Comparison of ENCODE assay signal across 8 cellular contexts in the genomic region with DNA sequence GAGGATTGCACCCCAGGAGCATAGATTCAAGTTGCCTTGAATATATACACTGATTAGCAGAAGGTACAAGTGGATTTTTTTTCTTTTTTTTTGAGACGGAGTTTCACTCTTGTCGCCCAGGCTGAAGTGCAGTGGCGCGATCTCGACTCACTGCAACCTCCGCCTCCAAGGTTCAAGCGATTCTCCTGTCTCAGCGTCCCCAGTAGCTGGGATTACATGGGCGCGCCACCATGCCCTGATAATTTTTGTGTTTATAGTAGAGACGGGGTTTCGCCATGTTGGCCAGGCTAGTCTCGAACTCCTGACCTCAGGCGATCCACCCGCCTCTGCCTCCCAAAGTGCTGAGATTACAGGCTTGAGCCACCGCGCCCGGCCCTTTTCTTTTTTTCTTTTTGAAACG. TPM values are rescaled to one million over a fixed set of nuclear protein-coding genes. Genes with fewer than 3 reads are reported as not detected.
A peak's percentile ranks its signal among the peaks of the same experiment; 100 is the strongest.
DNase-seq lines count a peak whose midpoint lies in the region; TF ChIP-seq lines count a peak whose summit lies in the region.
"Not testable (repeated sequence)": the region's sequence is repeated elsewhere in the genome, so short reads cannot be mapped to it uniquely, and the experiment has no call there.

No MANE protein-coding gene starts in this region.

- WGBS in HUES64: 92% methylated on average over 19 of the region's 19 CpGs
- 80% methylated on average over 19 of the region's 19 CpGs for WGBS in suprapubic skin

- peaks cover 15% of the 10 kb centered on the region for H3K36me3 ChIP-seq in BLaER1
- peaks cover 15% of the 10 kb centered on the region for H3K36me3 ChIP-seq in HUES64 (ENCODE audit: insufficient read depth, low read length)
- H3K36me3 ChIP-seq in neutrophil, suprapubic skin: not testable (repeated sequence)

- TF ChIP-seq POLR2A in suprapubic skin (IDR thresholded peaks at IDR 0.05): not testable (repeated sequence)

- H3K4me3 ChIP-seq in BLaER1 (peak overlapping the region; percentile 96), HUES64 (ENCODE audit: low read length) (peak overlapping the region; percentile 98), astrocyte of the cerebellum (ENCODE audit: low read depth, low read length) (peak overlapping the region; percentile 81), epithelial cell of proximal tubule (ENCODE audit: low read depth, low read length) (peak overlapping the region; percentile 97), neutrophil (ENCODE audit: low read depth in 1 of 2, low read length in 1 of 2) (peak overlapping the region; percentile 87 to 90), suprapubic skin (peak overlapping the region; percentile 94)

- in situ Hi-C loops in astrocyte of the cerebellum (cut with HindIII; ENCODE audit: low sequenced_read_pairs): not testable (repeated sequence)

- H3K9ac ChIP-seq in BLaER1 (peak overlapping the region; percentile 95), HUES64 (ENCODE audit: low read depth, low read length) (peak overlapping the region; percentile 93)

- DNase-seq in astrocyte of the cerebellum (ENCODE audit: low read depth); epithelial cell of proximal tubule (ENCODE audit: low read depth); suprapubic skin (ENCODE audit: low spot score in 2 of 2): not testable (repeated sequence)

- not testable (repeated sequence) for TF ChIP-seq EP300 in suprapubic skin (IDR thresholded peaks at IDR 0.05)

- peak overlapping the region; percentile 90 for H3K27ac ChIP-seq in BLaER1
- H3K27ac ChIP-seq in HUES64 (ENCODE audit: low read depth, low read length): peak overlapping the region; percentile 95
- H3K27ac ChIP-seq in VCaP: peak overlapping the region; percentile 95
- H3K27ac ChIP-seq in layer of hippocampus (ENCODE audit: low read depth, low read length): peak overlapping the region; percentile 93
- peak overlapping the region; percentile 88 for H3K27ac ChIP-seq in neutrophil
- H3K27ac ChIP-seq in suprapubic skin: peak overlapping the region; percentile 86

- peak overlapping the region; percentile 90 for H3K4me2 ChIP-seq in BLaER1

- not testable (repeated sequence) for H3K27me3 ChIP-seq in BLaER1; HUES64 (ENCODE audit: insufficient read depth, low read length); layer of hippocampus (ENCODE audit: control insufficient read depth, insufficient read depth, low read length); neutrophil; suprapubic skin

- H3K4me1 ChIP-seq in BLaER1 (peaks cover 20% of the 10 kb centered on the region), neutrophil (ENCODE audit: control insufficient read depth in 1 of 2, insufficient read depth in 1 of 2, low read depth in 1 of 2, low read length in 1 of 2) (peaks cover 13 to 16% of the 10 kb centered on the region in 2 experiments), suprapubic skin (peaks cover 29% of the 10 kb centered on the region)
- H3K4me1 ChIP-seq in HUES64 (ENCODE audit: insufficient read depth, low read length): not testable (repeated sequence)

- H4K20me1 ChIP-seq in BLaER1: not testable (repeated sequence)

- not testable (repeated sequence) for TF ChIP-seq CTCF in VCaP (conservative IDR thresholded peaks at IDR 0.05); astrocyte of the cerebellum (IDR thresholded peaks at IDR 0.05; ENCODE audit: low read depth, low read length, missing control alignments); epithelial cell of proximal tubule (conservative IDR thresholded peaks at IDR 0.05; ENCODE audit: low read depth, low read length); neutrophil (IDR thresholded peaks at IDR 0.05); suprapubic skin (IDR thresholded peaks at IDR 0.05)

- H3K9me3 ChIP-seq in BLaER1; HUES64 (ENCODE audit: insufficient read depth, low read depth, low read length); neutrophil; suprapubic skin: not testable (repeated sequence)

RNA-seq across cellular contexts. Expression of gene DCP1A, which starts 0.8 kb away (rescaled TPM):
- polyA plus RNA-seq in HUES64 (2013, experiment 1 of 2): 11.9 TPM
- 15.0 TPM for polyA plus RNA-seq in HUES64 (2013, experiment 2 of 2)
- total RNA-seq in epithelial cell of proximal tubule (8.8 and 12.2 TPM in 2 replicates), suprapubic skin (10 to 100 TPM; 18.0 to 30.1 (median 22.8) TPM)
